Comparison of ENCODE assay signal across 27 cellular contexts in genomic region chr15:70186152-70186551, GRCh38.
DNase-seq lines count a peak whose midpoint lies in the region; ATAC-seq and TF ChIP-seq lines count a peak whose summit lies in the region.
"Had no signal": no experiment of that assay in that cellular context is flagged by ENCODE, and none has a peak within 500 bp of the region (broad histone marks: within the 10 kb centered on the region; RNA-seq: fewer than 3 reads in every experiment).

No MANE protein-coding gene starts in this region.

- in situ Hi-C loops in GM13977 (cut with MboI; ENCODE audit: low pct_unique_long_range_greater_than_20kb, low sequenced_read_pairs, unreplicated experiment), result no loop called here

- H3K27me3 Mint-ChIP-seq in T-helper 17 cell, result peaks cover 16% of the 10 kb centered on the region
- H3K27me3 Mint-ChIP-seq: activated T-cell treated with anti-CD3 and anti-CD28 coated beads, Interleukin-2, amount 50 U/mL, for 24 hours had no signal

- H3K9me3 ChIP-seq in T-helper 17 cell (ENCODE audit: control insufficient read depth, low read length, poor library complexity, severe bottlenecking), result no peaks in the 10 kb centered on the region

- peaks cover 6% of the 10 kb centered on the region for H3K4me1 Mint-ChIP-seq in T-helper 17 cell
- H3K4me1 Mint-ChIP-seq: activated naive CD4-positive, alpha-beta T cell treated with anti-CD3 and anti-CD28 coated beads, Interleukin-2, amount 10 ng/mL, durations not matched to agents 7 days and 5 days had no signal

- no peak for TF ChIP-seq CTCF in GM13977 (IDR thresholded peaks at IDR 0.05; ENCODE audit: extremely low read depth, insufficient read depth, missing control alignments)

- intact Hi-C loops in cardiac septum (cut with DNase I) (no loop called here), Right ventricle myocardium superior (cut with DNase I) (no loop called here)

- DNase-seq in cardiac septum (ENCODE audit: low spot score), result peak; percentile 56
- DNase-seq in Right ventricle myocardium superior, result no peak
- peak; percentile 93 for DNase-seq in SK-N-DZ (ENCODE audit: low spot score)
- peak; percentile 47 for DNase-seq in myocyte (ENCODE audit: low read depth)
- DNase-seq in H4 (ENCODE audit: low spot score), result no peak
- no peak for DNase-seq in caudate nucleus (lab: John Stamatoyannopoulos, UW)
- no peak for DNase-seq in T-helper 17 cell
- DNase-seq in GM13977 (ENCODE audit: low spot score), result no peak
- DNase-seq: activated CD8-positive, alpha-beta T cell treated with anti-CD3 and anti-CD28 coated beads for 36 hours; activated naive CD4-positive, alpha-beta T cell treated with anti-CD3 and anti-CD28 coated beads, Interleukin-2, amount 10 ng/mL, durations not matched to agents 7 days and 5 days; activated T-cell treated with anti-CD3 and anti-CD28 coated beads, Interleukin-2, amount 50 U/mL, for 24 hours; cerebellar nuclear complex; DMS153; left cardiac atrium; NCI-H2029 treated with DMSO at 0.1 percent for 48 hours; NCI-H526; nucleus accumbens; PC-9; right cardiac atrium; stimulated activated naive CD4-positive, alpha-beta T cell had no signal

- no peak overlapping the region for H3K4me3 Mint-ChIP-seq in T-helper 17 cell
- H3K4me3 Mint-ChIP-seq: activated CD8-positive, alpha-beta T cell treated with anti-CD3 and anti-CD28 coated beads for 36 hours; activated naive CD4-positive, alpha-beta T cell treated with anti-CD3 and anti-CD28 coated beads, Interleukin-2, amount 10 ng/mL, durations not matched to agents 7 days and 5 days; activated T-cell treated with anti-CD3 and anti-CD28 coated beads, Interleukin-2, amount 50 U/mL, for 24 hours; CD14-positive monocyte; IgD-negative memory B cell; T-helper 1 cell treated with Interleukin-12 subunit alpha and Interleukin-12 subunit beta and Interleukin-4 antibody, amounts not matched to agents 30 μg/mL and 1 μg/mL, for 36 hours had no signal

- peaks cover 6% of the 10 kb centered on the region for H3K36me3 Mint-ChIP-seq in T-helper 17 cell (ENCODE audit: low read depth)
- H3K36me3 Mint-ChIP-seq: activated naive CD4-positive, alpha-beta T cell treated with anti-CD3 and anti-CD28 coated beads, Interleukin-2, amount 10 ng/mL, durations not matched to agents 7 days and 5 days; CD14-positive monocyte had no signal

- H3K27ac Mint-ChIP-seq in T-helper 17 cell, result no peak overlapping the region
- H3K27ac Mint-ChIP-seq: activated CD8-positive, alpha-beta T cell treated with anti-CD3 and anti-CD28 coated beads for 36 hours; activated naive CD4-positive, alpha-beta T cell treated with anti-CD3 and anti-CD28 coated beads, Interleukin-2, amount 10 ng/mL, durations not matched to agents 7 days and 5 days; activated T-cell treated with anti-CD3 and anti-CD28 coated beads, Interleukin-2, amount 50 U/mL, for 24 hours; T-helper 1 cell treated with Interleukin-12 subunit alpha and Interleukin-12 subunit beta and Interleukin-4 antibody, amounts not matched to agents 30 μg/mL and 1 μg/mL, for 36 hours had no signal

- ATAC-seq in Right ventricle myocardium superior (ENCODE audit: poor library complexity) (no peak), T-helper 17 cell (no peak)
- ATAC-seq: activated CD8-positive, alpha-beta T cell treated with anti-CD3 and anti-CD28 coated beads for 36 hours; esophagus mucosa; left cardiac atrium had no signal

- H3K27ac ChIP-seq in caudate nucleus (ENCODE audit: low read depth, low read length), result no peak overlapping the region
- H3K27ac ChIP-seq: HL-60, PC-9, tibial nerve, VCaP had no signal

Comparison
In these comparisons a context has a peak if more than half of its experiments do, and no peak if none do; other contexts are left out.
1. DNase-seq: peak in cardiac septum (single experiment), SK-N-DZ (single experiment) and myocyte (single experiment); none in Right ventricle myocardium superior (single experiment), H4 (single experiment), caudate nucleus (0 of 61), T-helper 17 cell (0 of 3) and GM13977 (single experiment).